8 cellular contexts compared by ENCODE assay signal in genomic region chr12:120229071-120229582, GRCh38. TPM values are rescaled to one million over a fixed set of nuclear protein-coding genes. Genes with fewer than 3 reads are reported as not detected.
DNase-seq lines count a peak whose midpoint lies in the region; ATAC-seq and TF ChIP-seq lines count a peak whose summit lies in the region.

No MANE protein-coding gene starts in this region.

- no peak overlapping the region for H2AFZ ChIP-seq in Loucy (ENCODE audit: low read length)

- peak overlapping the region; percentile 5 for H3K9ac ChIP-seq in Loucy (ENCODE audit: low read depth, low read length, poor library complexity, severe bottlenecking)

- H3K4me1 Mint-ChIP-seq in CD4-positive, CD25-positive, alpha-beta regulatory T cell: peaks cover 28 to 90% (median 46%) of the 10 kb centered on the region in 4 donors
- peaks cover 85% of the 10 kb centered on the region for H3K4me1 Mint-ChIP-seq in central memory CD8-positive, alpha-beta T cell
- peaks cover 65 to 96% (median 88%) of the 10 kb centered on the region in 7 donors for H3K4me1 Mint-ChIP-seq in naive thymus-derived CD4-positive, alpha-beta T cell

- H3K9me3 Mint-ChIP-seq in CD4-positive, CD25-positive, alpha-beta regulatory T cell: no peaks in the 10 kb centered on the region
- no peaks in the 10 kb centered on the region for H3K9me3 Mint-ChIP-seq in central memory CD8-positive, alpha-beta T cell
- no peaks in the 10 kb centered on the region for H3K9me3 Mint-ChIP-seq in naive thymus-derived CD4-positive, alpha-beta T cell

- H3K4me1 ChIP-seq in CD4-positive, CD25-positive, alpha-beta regulatory T cell (ENCODE audit: control insufficient read depth, insufficient read depth, low read length, poor library complexity, severe bottlenecking): peaks cover 79% of the 10 kb centered on the region
- peaks cover 40% of the 10 kb centered on the region for H3K4me1 ChIP-seq in Loucy (ENCODE audit: insufficient read depth, low read length, poor library complexity, severe bottlenecking)
- H3K4me1 ChIP-seq in naive thymus-derived CD4-positive, alpha-beta T cell (ENCODE audit: control insufficient read depth in 2 of 2, insufficient read depth in 2 of 2, low read length in 2 of 2): peaks cover 57 to 77% of the 10 kb centered on the region in 2 donors

- no peaks in the 10 kb centered on the region for H3K9me2 ChIP-seq in Loucy (replicated peaks; ENCODE audit: low read depth, low read length)

- no peaks in the 10 kb centered on the region; the same call in 1 of the 2 replicates for H3F3A ChIP-seq in Loucy (ENCODE audit: low read depth)

- no peaks in the 10 kb centered on the region for H3K9me3 ChIP-seq in CD4-positive, CD25-positive, alpha-beta regulatory T cell (ENCODE audit: control insufficient read depth in 2 of 2, low read length in 2 of 2)
- H3K9me3 ChIP-seq in Loucy (ENCODE audit: insufficient read depth, low read depth, low read length): no peaks in the 10 kb centered on the region
- H3K9me3 ChIP-seq in naive thymus-derived CD4-positive, alpha-beta T cell (ENCODE audit: control insufficient read depth in 2 of 3, low read length in 3 of 3): no peaks in the 10 kb centered on the region

- H3K27me3 ChIP-seq in CD4-positive, CD25-positive, alpha-beta regulatory T cell (ENCODE audit: control insufficient read depth, insufficient read depth, low read length): no peaks in the 10 kb centered on the region
- H3K27me3 ChIP-seq in Loucy (ENCODE audit: insufficient read depth, low read length, poor library complexity, severe bottlenecking): no peaks in the 10 kb centered on the region
- H3K27me3 ChIP-seq in naive thymus-derived CD4-positive, alpha-beta T cell (ENCODE audit: control insufficient read depth in 2 of 2, insufficient read depth in 2 of 2, low read length in 2 of 2): no peaks in the 10 kb centered on the region

- CTCF ChIA-PET in naive thymus-derived CD4-positive, alpha-beta T cell (lab: Charles Lee): interaction anchor here (0.6 to 8.9 kb wide), 19 partner anchors 8 to 115 kb away, joined by 3 to 286 read pairs (median 5); partner anchors contain the start of genes PXN, RNU4-1, RNU4-2 and RPLP0

- no peak for TF ChIP-seq CTCF in Loucy (conservative IDR thresholded peaks at IDR 0.05; ENCODE audit: low read length)

- H3K27ac Mint-ChIP-seq in CD4-positive, CD25-positive, alpha-beta regulatory T cell: peak overlapping the region in 1 of 3 donors; percentile 77
- no peak overlapping the region for H3K27ac Mint-ChIP-seq in central memory CD8-positive, alpha-beta T cell (ENCODE audit: low read depth)
- peak overlapping the region; percentile 31 to 97 (median 90) for H3K27ac Mint-ChIP-seq in naive thymus-derived CD4-positive, alpha-beta T cell

- intact Hi-C loops in naive thymus-derived CD4-positive, alpha-beta T cell (cut with micrococcal nuclease): loop anchor here in 1 of 2 donors (2.0 kb wide), 1 partner anchor 28 kb away; the partner anchor contains the start of gene RPLP0

- no peaks in the 10 kb centered on the region for H3K27me3 Mint-ChIP-seq in CD4-positive, CD25-positive, alpha-beta regulatory T cell
- no peaks in the 10 kb centered on the region for H3K27me3 Mint-ChIP-seq in central memory CD8-positive, alpha-beta T cell
- no peaks in the 10 kb centered on the region for H3K27me3 Mint-ChIP-seq in naive thymus-derived CD4-positive, alpha-beta T cell

- H3K36me3 Mint-ChIP-seq in CD4-positive, CD25-positive, alpha-beta regulatory T cell: no peaks in the 10 kb centered on the region
- H3K36me3 Mint-ChIP-seq in central memory CD8-positive, alpha-beta T cell (ENCODE audit: insufficient read depth): peaks cover 22% of the 10 kb centered on the region
- peaks cover 0 to 3% (median 0%) of the 10 kb centered on the region in 5 donors for H3K36me3 Mint-ChIP-seq in naive thymus-derived CD4-positive, alpha-beta T cell

- DNase-seq in CD4-positive, CD25-positive, alpha-beta regulatory T cell: no peak
- DNase-seq in central memory CD8-positive, alpha-beta T cell (ENCODE audit: low spot score in 2 of 2): no peak
- no peak for DNase-seq in naive thymus-derived CD4-positive, alpha-beta T cell
- no peak for DNase-seq in NCI-H1436 (lab: John Stamatoyannopoulos, UW)
- DNase-seq in NCI-H146 (lab: John Stamatoyannopoulos, UW): no peak
- DNase-seq in T-helper 9 cell: no peak

- no peaks in the 10 kb centered on the region for H4K20me1 ChIP-seq in Loucy (ENCODE audit: insufficient read depth, low read length, poor library complexity, severe bottlenecking)

- no peak overlapping the region for H3K4me2 ChIP-seq in Loucy (ENCODE audit: low read depth, low read length, poor library complexity, severe bottlenecking)

- peak overlapping the region in 2 of 4 donors; percentile 76 to 90 for H3K4me3 Mint-ChIP-seq in CD4-positive, CD25-positive, alpha-beta regulatory T cell
- H3K4me3 Mint-ChIP-seq in central memory CD8-positive, alpha-beta T cell: peak overlapping the region; percentile 70
- peak overlapping the region in 8 of 10 donors; percentile 23 to 89 (median 66) for H3K4me3 Mint-ChIP-seq in naive thymus-derived CD4-positive, alpha-beta T cell

- POLR2A ChIA-PET in naive thymus-derived CD4-positive, alpha-beta T cell (lab: Charles Lee): interaction anchor here (0.6 to 9.6 kb wide), 9 partner anchors 8 to 1362 kb away, joined by 3 to 215 read pairs (median 6); partner anchors contain the start of genes PXN, RNU4-1, RNU4-2 and RPLP0

- no peak overlapping the region for H3K4me3 ChIP-seq in CD4-positive, CD25-positive, alpha-beta regulatory T cell (ENCODE audit: low read depth, low read length)
- H3K4me3 ChIP-seq in Loucy (ENCODE audit: low read length, poor library complexity, severe bottlenecking): no peak overlapping the region
- H3K4me3 ChIP-seq in naive thymus-derived CD4-positive, alpha-beta T cell (ENCODE audit: low read length): peak overlapping the region; percentile 21

- no peak for ATAC-seq in CD4-positive, CD25-positive, alpha-beta regulatory T cell (ENCODE audit: low read depth in 2 of 2)
- no peak for ATAC-seq in central memory CD8-positive, alpha-beta T cell (replicated peaks; ENCODE audit: extremely low read depth, poor library complexity, severe bottlenecking)
- ATAC-seq in naive thymus-derived CD4-positive, alpha-beta T cell: no peak
- no peak for ATAC-seq in HG02642 (IDR thresholded peaks at IDR 0.05; ENCODE audit: poor library complexity, unreplicated experiment)

- H3K36me3 ChIP-seq in CD4-positive, CD25-positive, alpha-beta regulatory T cell (ENCODE audit: control insufficient read depth, insufficient read depth, low read length): peaks cover 12% of the 10 kb centered on the region
- no peaks in the 10 kb centered on the region for H3K36me3 ChIP-seq in Loucy (ENCODE audit: insufficient read depth, low read length)
- peaks cover 0 to 21% (median 10%) of the 10 kb centered on the region in 3 experiments for H3K36me3 ChIP-seq in naive thymus-derived CD4-positive, alpha-beta T cell (ENCODE audit: control insufficient read depth in 2 of 3, insufficient read depth in 3 of 3, low read length in 3 of 3)

- peak overlapping the region; percentile 70 for H3K27ac ChIP-seq in CD4-positive, CD25-positive, alpha-beta regulatory T cell (ENCODE audit: insufficient read depth, low read length, poor library complexity, severe bottlenecking)
- peak overlapping the region; percentile 61 for H3K27ac ChIP-seq in naive thymus-derived CD4-positive, alpha-beta T cell (ENCODE audit: low read depth, low read length)

- H3K79me2 ChIP-seq in Loucy (ENCODE audit: insufficient read depth, low read length): no peaks in the 10 kb centered on the region

RNA-seq across cellular contexts. Expression of gene RPLP0, which starts 28.2 kb away (rescaled TPM):
- total RNA-seq in CD4-positive, CD25-positive, alpha-beta regulatory T cell: 1,127 TPM
- 1,000 to 10,000 TPM in 3 of 4 donors, 100 to 1,000 TPM in 1; 998 to 1,871 (median 1,438) TPM for polyA plus RNA-seq in CD4-positive, CD25-positive, alpha-beta regulatory T cell
- 1,000 to 10,000 TPM; 1,375 to 2,107 (median 1,573) TPM for total RNA-seq in naive thymus-derived CD4-positive, alpha-beta T cell
- 1,000 to 10,000 TPM; 1,871 to 2,384 TPM for polyA plus RNA-seq in naive thymus-derived CD4-positive, alpha-beta T cell

RNA-seq across cellular contexts. Expression of gene GCN1, which starts 34.6 kb away (rescaled TPM):
- 115 TPM for total RNA-seq in CD4-positive, CD25-positive, alpha-beta regulatory T cell
- 10 to 100 TPM; 17.0 to 27.5 (median 20.9) TPM for polyA plus RNA-seq in CD4-positive, CD25-positive, alpha-beta regulatory T cell
- total RNA-seq in naive thymus-derived CD4-positive, alpha-beta T cell: 100 to 1,000 TPM in 4 of 5 experiments, 10 to 100 TPM in 1; 90.6 to 142 (median 132) TPM
- polyA plus RNA-seq in naive thymus-derived CD4-positive, alpha-beta T cell: 10 to 100 TPM; 20.3 to 36.4 TPM

RNA-seq across cellular contexts. Expression of gene PXN, which starts 36.4 kb away (rescaled TPM):
- 205 TPM for total RNA-seq in CD4-positive, CD25-positive, alpha-beta regulatory T cell
- 10 to 100 TPM; 64.3 to 89.5 (median 73.5) TPM for polyA plus RNA-seq in CD4-positive, CD25-positive, alpha-beta regulatory T cell
- total RNA-seq in naive thymus-derived CD4-positive, alpha-beta T cell: 100 to 1,000 TPM; 103 to 202 (median 158) TPM
- 100 to 1,000 TPM in 1 of 2 donors, 10 to 100 TPM in 1; 84.3 to 114 TPM for polyA plus RNA-seq in naive thymus-derived CD4-positive, alpha-beta T cell
